ENCODE assay signal across 1 cellular context in the genomic region with DNA sequence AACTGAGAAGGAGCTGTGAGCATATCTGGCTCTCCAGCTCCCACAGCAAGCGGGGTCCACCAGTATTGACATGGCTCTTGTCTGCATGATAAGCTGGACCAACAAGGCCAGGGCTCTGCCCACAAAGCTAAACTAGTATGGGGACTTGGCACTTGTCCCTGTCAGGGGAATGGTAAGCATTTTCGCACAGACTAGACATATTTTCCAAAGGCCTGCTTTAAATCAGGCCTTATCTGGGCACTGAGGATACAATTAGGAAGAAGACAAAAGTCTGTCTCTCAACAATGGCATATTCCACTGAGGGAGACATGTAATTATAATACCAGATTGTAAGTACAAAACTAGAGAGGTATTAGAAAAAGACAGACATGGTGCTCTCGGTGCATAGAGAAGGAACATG.
TF ChIP-seq lines count a peak whose summit lies in the region.

No MANE protein-coding gene starts in this region.

TF ChIP-seq in IMR-90, 13 proteins besides CTCF, POLR2A, EP300 and RAD21:
- no peak for TF ChIP-seq NFE2L2 (IDR thresholded peaks at IDR 0.05; ENCODE audit: low read depth, low read length)
- TF ChIP-seq USF2 (IDR thresholded peaks at IDR 0.05; ENCODE audit: low read depth, low read length), result no peak
- no peak for TF ChIP-seq SMC3 (IDR thresholded peaks at IDR 0.05; ENCODE audit: low read depth, low read length)
- TF ChIP-seq MAZ (IDR thresholded peaks at IDR 0.05; ENCODE audit: borderline replicate concordance, low read depth, low read length), result no peak
- no peak for TF ChIP-seq CEBPB (IDR thresholded peaks at IDR 0.05; ENCODE audit: low read depth, low read length)
- TF ChIP-seq, protein P1, sequence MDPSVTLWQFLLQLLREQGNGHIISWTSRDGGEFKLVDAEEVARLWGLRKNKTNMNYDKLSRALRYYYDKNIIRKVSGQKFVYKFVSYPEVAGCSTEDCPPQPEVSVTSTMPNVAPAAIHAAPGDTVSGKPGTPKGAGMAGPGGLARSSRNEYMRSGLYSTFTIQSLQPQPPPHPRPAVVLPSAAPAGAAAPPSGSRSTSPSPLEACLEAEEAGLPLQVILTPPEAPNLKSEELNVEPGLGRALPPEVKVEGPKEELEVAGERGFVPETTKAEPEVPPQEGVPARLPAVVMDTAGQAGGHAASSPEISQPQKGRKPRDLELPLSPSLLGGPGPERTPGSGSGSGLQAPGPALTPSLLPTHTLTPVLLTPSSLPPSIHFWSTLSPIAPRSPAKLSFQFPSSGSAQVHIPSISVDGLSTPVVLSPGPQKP (IDR thresholded peaks at IDR 0.05; ENCODE audit: borderline replicate concordance, low read depth, low read length), result no peak
- no peak for TF ChIP-seq RFX5 (IDR thresholded peaks at IDR 0.05; ENCODE audit: low read depth, low read length)
- TF ChIP-seq RCOR1 (IDR thresholded peaks at IDR 0.05; ENCODE audit: insufficient replicate concordance, low read length), result no peak
- TF ChIP-seq FOS (IDR thresholded peaks at IDR 0.05; ENCODE audit: low read depth, low read length), result no peak
- no peak for TF ChIP-seq CHD1 (IDR thresholded peaks at IDR 0.05; ENCODE audit: low read depth, low read length)
- no peak for TF ChIP-seq BHLHE40 (IDR thresholded peaks at IDR 0.05; ENCODE audit: low read depth, low read length)
- no peak for TF ChIP-seq MAFK (IDR thresholded peaks at IDR 0.05; ENCODE audit: low read depth, low read length)
- TF ChIP-seq MXI1 (IDR thresholded peaks at IDR 0.05; ENCODE audit: borderline replicate concordance, low read depth, low read length), result no peak
TF ChIP-seq in IMR-90: peak in this region for 0.
